ENCODE assay signal across 8 cellular contexts in the genomic region with DNA sequence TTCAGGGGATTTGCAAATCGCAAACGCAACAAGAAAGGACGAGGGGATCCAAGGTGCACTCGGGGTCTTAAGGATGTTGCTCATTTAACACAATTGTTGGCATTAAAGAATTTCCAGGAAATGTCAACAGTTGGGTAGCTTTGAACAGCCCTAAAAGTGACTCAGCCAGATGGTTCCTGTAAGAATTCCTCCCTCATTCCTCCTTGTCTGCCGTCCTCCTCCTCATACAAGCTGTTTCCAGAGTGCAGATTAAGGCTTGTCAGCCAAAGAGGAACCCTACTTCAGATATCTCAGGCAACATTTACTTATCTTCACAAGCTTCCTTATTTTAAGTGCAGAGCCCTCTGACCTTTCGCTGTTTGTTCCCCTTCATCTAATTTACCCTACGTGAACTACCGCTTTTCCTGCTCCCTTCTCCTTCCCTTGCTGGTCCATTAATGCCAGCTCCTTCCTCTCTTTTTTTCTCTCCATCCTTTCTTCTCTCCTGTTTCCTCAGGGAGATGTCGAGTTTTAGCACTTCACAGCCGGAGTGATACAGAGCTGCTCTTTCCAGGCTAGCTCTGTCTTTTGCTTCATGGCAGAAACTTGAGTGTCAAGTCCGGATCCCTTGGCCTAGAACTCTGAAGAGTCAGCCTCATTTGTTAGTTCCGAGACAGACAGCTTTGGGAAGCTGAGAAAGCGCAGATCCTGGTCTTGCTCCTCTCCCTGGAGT. TPM values are rescaled to one million over a fixed set of nuclear protein-coding genes. Genes with fewer than 3 reads are reported as not detected.
A peak's percentile ranks its signal among the peaks of the same experiment; 100 is the strongest.
DNase-seq lines count a peak whose midpoint lies in the region; ATAC-seq and TF ChIP-seq lines count a peak whose summit lies in the region.

No MANE protein-coding gene starts in this region.

- H3K4me3 ChIP-seq in kidney epithelial cell (ENCODE audit: low read depth, low read length), result no peak overlapping the region

- H3K27me3 Mint-ChIP-seq in activated naive CD8-positive, alpha-beta T cell treated with anti-CD3 and anti-CD28 coated beads for 36 hours, result no peaks in the 10 kb centered on the region

- no peak for TF ChIP-seq CTCF in kidney epithelial cell (IDR thresholded peaks at IDR 0.05; ENCODE audit: insufficient read depth, low read length, poor library complexity, severe bottlenecking)

- peak overlapping the region; percentile 50 for H3K4me3 Mint-ChIP-seq in activated naive CD8-positive, alpha-beta T cell treated with anti-CD3 and anti-CD28 coated beads for 36 hours

- H3K36me3 Mint-ChIP-seq in activated naive CD8-positive, alpha-beta T cell treated with anti-CD3 and anti-CD28 coated beads for 36 hours, result peaks cover 2% of the 10 kb centered on the region

- peak overlapping the region; percentile 97 for H3K27ac Mint-ChIP-seq in activated naive CD8-positive, alpha-beta T cell treated with anti-CD3 and anti-CD28 coated beads for 36 hours

- no peaks in the 10 kb centered on the region for H3K27me3 ChIP-seq in kidney epithelial cell (ENCODE audit: control insufficient read depth, insufficient read depth, low read length)

- peaks cover 1% of the 10 kb centered on the region for H3K9me3 Mint-ChIP-seq in activated naive CD8-positive, alpha-beta T cell treated with anti-CD3 and anti-CD28 coated beads for 36 hours

- peaks cover 47% of the 10 kb centered on the region for H3K4me1 Mint-ChIP-seq in activated naive CD8-positive, alpha-beta T cell treated with anti-CD3 and anti-CD28 coated beads for 36 hours

- no peaks in the 10 kb centered on the region for H3K36me3 ChIP-seq in kidney epithelial cell (ENCODE audit: control insufficient read depth, insufficient read depth, low read length)

- ATAC-seq in HG02678 (IDR thresholded peaks at IDR 0.05; ENCODE audit: unreplicated experiment) (no peak), GM18498 (IDR thresholded peaks at IDR 0.05; ENCODE audit: unreplicated experiment) (no peak)

- DNase-seq in A172 (ENCODE audit: low spot score), result peak; percentile 74
- DNase-seq in HT1080 (ENCODE audit: low read depth), result peak; percentile 77
- DNase-seq in activated naive CD8-positive, alpha-beta T cell treated with anti-CD3 and anti-CD28 coated beads for 36 hours, result no peak
- peak; percentile 48 for DNase-seq in kidney epithelial cell (ENCODE audit: low read depth)
- no peak for DNase-seq in T-helper 9 cell
- no peak for DNase-seq in activated gamma-delta T cell treated with Interleukin-2 at 50 U/mL for 16 hours

RNA-seq across cellular contexts. Expression of a gene that starts 26.1 kb away (rescaled TPM):
- 29.7 and 52.5 TPM in 2 replicates for total RNA-seq in A172 (2014; rRNA removed; shearing (Covaris generic))
- 19.2 and 22.6 TPM in 2 replicates for total RNA-seq in HT1080 (2014; rRNA removed; shearing (Covaris generic))
- polyA plus RNA-seq in HT1080 (2015; cell fraction: cytosol; rRNA removed), result 28.3 and 32.7 TPM in 2 replicates
- 16.4 and 27.3 TPM in 2 replicates for polyA plus RNA-seq in HT1080 (2015; cell fraction: nucleus; rRNA removed)
- 10 to 100 TPM; 20.2 to 20.6 TPM for total RNA-seq in activated naive CD8-positive, alpha-beta T cell treated with anti-CD3 and anti-CD28 coated beads for 36 hours
- 29.3 and 31.3 TPM in 2 replicates for total RNA-seq in kidney epithelial cell

Comparison
In these comparisons a context has a peak if more than half of its experiments do, and no peak if none do; other contexts are left out.
1. DNase-seq: peak in A172 (single experiment), HT1080 (single experiment) and kidney epithelial cell (single experiment); none in activated naive CD8-positive, alpha-beta T cell treated with anti-CD3 and anti-CD28 coated beads for 36 hours (single experiment), T-helper 9 cell (single experiment) and activated gamma-delta T cell treated with Interleukin-2 at 50 U/mL for 16 hours (single experiment).